ENCODE assay signal across 9 cellular contexts in genomic region chr10:26857991-26858706, GRCh38.
A peak's percentile ranks its signal among the peaks of the same experiment; 100 is the strongest.
DNase-seq lines count a peak whose midpoint lies in the region; ATAC-seq and TF ChIP-seq lines count a peak whose summit lies in the region.
"Had no signal": no experiment of that assay in that cellular context is flagged by ENCODE, and none has a peak within 500 bp of the region (broad histone marks: within the 10 kb centered on the region; RNA-seq: fewer than 3 reads in every experiment).

No MANE protein-coding gene starts in this region.

- peaks cover 37 to 63% (median 44%) of the 10 kb centered on the region in 10 experiments for H3K4me1 ChIP-seq in BLaER1 treated with 17β-estradiol and CSF1 and Interleukin-3, amounts not matched to agents 10 nM and 100 nM

- peaks cover 44 to 69% (median 65%) of the 10 kb centered on the region in 11 experiments for H4K20me1 ChIP-seq in BLaER1 treated with 17β-estradiol and CSF1 and Interleukin-3, amounts not matched to agents 10 nM and 100 nM

- peak overlapping the region; percentile 77 to 93 (median 87) for H3K4me2 ChIP-seq in BLaER1 treated with 17β-estradiol and CSF1 and Interleukin-3, amounts not matched to agents 10 nM and 100 nM

- peak overlapping the region; percentile 92 to 100 (median 97); a peak in 21 of 22 replicates for H3K27ac ChIP-seq in BLaER1 treated with 17β-estradiol and CSF1 and Interleukin-3, amounts not matched to agents 10 nM and 100 nM
- H3K27ac ChIP-seq in HL-60 (replicated peaks) (peak overlapping the region; percentile 95), cingulate gyrus (ENCODE audit: low read depth, low read length) (peak overlapping the region; percentile 29)

- H3K9ac ChIP-seq in BLaER1 treated with 17β-estradiol and CSF1 and Interleukin-3, amounts not matched to agents 10 nM and 100 nM = peak overlapping the region; percentile 95 to 100 (median 98)
- H3K9ac ChIP-seq: parathyroid adenoma had no signal

- H3K36me3 ChIP-seq in BLaER1 treated with 17β-estradiol and CSF1 and Interleukin-3, amounts not matched to agents 10 nM and 100 nM = peaks cover 5 to 32% (median 14%) of the 10 kb centered on the region in 11 experiments; a peak in 17 of 22 replicates

- ATAC-seq in GM19035 (IDR thresholded peaks at IDR 0.05; ENCODE audit: unreplicated experiment) = peak; percentile 25

- no peaks in the 10 kb centered on the region for H3K27me3 ChIP-seq in BLaER1 treated with 17β-estradiol and CSF1 and Interleukin-3, amounts not matched to agents 10 nM and 100 nM
- H3K27me3 ChIP-seq in HL-60 (ENCODE audit: insufficient read depth, poor library complexity, severe bottlenecking) = no peaks in the 10 kb centered on the region

- TF ChIP-seq CTCF in HL-60 (IDR thresholded peaks at IDR 0.05; ENCODE audit: insufficient read depth, low read length) = no peak

- no peak for DNase-seq in HL-60 (ENCODE audit: low read depth in 1 of 2, low spot score in 1 of 2)
- peak; percentile 40 for DNase-seq in pons (ENCODE audit: low spot score)
- no peak for DNase-seq in AG20443 (ENCODE audit: low spot score)
- DNase-seq in COLO668 (lab: John Stamatoyannopoulos, UW; ENCODE audit: unreplicated experiment) = no peak
- DNase-seq in activated effector memory CD4-positive, alpha-beta T cell treated with Interleukin-2 at 50 U/mL for 16 hours = no peak

- H3K9me3 ChIP-seq in BLaER1 treated with 17β-estradiol and CSF1 and Interleukin-3, amounts not matched to agents 10 nM and 100 nM (replicated peaks in 1 of 11) = peaks cover 0 to 13% (median 8%) of the 10 kb centered on the region in 11 experiments; a peak in 14 of 22 replicates

- peak overlapping the region; percentile 93 to 99 (median 96) for H3K4me3 ChIP-seq in BLaER1 treated with 17β-estradiol and CSF1 and Interleukin-3, amounts not matched to agents 10 nM and 100 nM
- H3K4me3 ChIP-seq in HL-60 (replicated peaks; ENCODE audit: insufficient read depth, low read length) = peak overlapping the region; percentile 68; the same call in 1 of the 2 replicates

Comparison
In these comparisons a context has a peak if more than half of its experiments do, and no peak if none do; other contexts are left out.
1. H3K27ac ChIP-seq: peak in every context shown above with its lines; median percentile 97 in BLaER1 treated with 17β-estradiol and CSF1 and Interleukin-3, amounts not matched to agents 10 nM and 100 nM; 95 in HL-60; 29 in cingulate gyrus.